In genomic region chr5:98713856-98714255, GRCh38 we compare ENCODE assay signal across 26 cellular contexts. TPM values are rescaled to one million over a fixed set of nuclear protein-coding genes. Genes with fewer than 3 reads are reported as not detected.
A peak's percentile ranks its signal among the peaks of the same experiment; 100 is the strongest.
DNase-seq lines count a peak whose midpoint lies in the region; ATAC-seq, FAIRE-seq and TF ChIP-seq lines count a peak whose summit lies in the region.
"Had no signal": no experiment of that assay in that cellular context is flagged by ENCODE, and none has a peak within 500 bp of the region (broad histone marks: within the 10 kb centered on the region; RNA-seq: fewer than 3 reads in every experiment).

No MANE protein-coding gene starts in this region.

- FAIRE-seq in A549 (lab: Jason Lieb, UNC) (no peak), H1 (lab: Jason Lieb, UNC) (no peak), pancreas (lab: Jason Lieb, UNC) (peak; percentile 5)
- FAIRE-seq: A204.1, GM12892, GM18507 had no signal

- no peak overlapping the region for H2AK5ac ChIP-seq in IMR-90 (ENCODE audit: low read depth, low read length)
- no peak overlapping the region for H2AK5ac ChIP-seq in H1 (ENCODE audit: low read depth, low read length)

- no peak overlapping the region for H3K4ac ChIP-seq in IMR-90 (ENCODE audit: low read depth, low read length)
- H3K4ac ChIP-seq in H1 (replicated peaks; ENCODE audit: insufficient read length, low read depth, low read length) = no peak overlapping the region

- no peak for TF ChIP-seq CTCF in A549 (IDR thresholded peaks at IDR 0.05)
- no peak for TF ChIP-seq CTCF in IMR-90 (conservative IDR thresholded peaks at IDR 0.05; ENCODE audit: low read depth, low read length)
- TF ChIP-seq CTCF in H1 (IDR thresholded peaks at IDR 0.05; ENCODE audit: control extremely low read depth in 1 of 3, insufficient read depth in 1 of 3, low read depth in 1 of 3, low read length in 3 of 3) = no peak
- TF ChIP-seq CTCF in pancreas (IDR thresholded peaks at IDR 0.05) = no peak

- H3K56ac ChIP-seq in IMR-90 (ENCODE audit: extremely low read depth, insufficient read depth, low read length) (no peak overlapping the region), H1 (replicated peaks; ENCODE audit: insufficient read length, low read depth, low read length) (no peak overlapping the region)

- H2BK12ac ChIP-seq in H1 (ENCODE audit: low read depth, low read length) = no peak overlapping the region

- dilution Hi-C loops in IMR-90 (cut with HindIII; ENCODE audit: low sequenced_read_pairs, unreplicated experiment) = no loop called here

- H3K27me3 ChIP-seq in IMR-90 (ENCODE audit: control insufficient read depth, insufficient read depth, low read length) = no peaks in the 10 kb centered on the region
- no peaks in the 10 kb centered on the region for H3K27me3 ChIP-seq in H1 (replicated peaks in 1 of 4; ENCODE audit: control insufficient read depth in 3 of 4, extremely low read depth in 1 of 4, insufficient read depth in 3 of 4, low read length in 3 of 4)
- H3K27me3 ChIP-seq in pancreas = no peaks in the 10 kb centered on the region
- no peaks in the 10 kb centered on the region for H3K27me3 ChIP-seq in right cardiac atrium (ENCODE audit: control insufficient read depth, insufficient read depth)
- H3K27me3 ChIP-seq: BLaER1 treated with 17β-estradiol and CSF1 and Interleukin-3, amounts not matched to agents 10 nM and 100 nM had no signal

- H3K4me3 ChIP-seq in A549 = no peak overlapping the region
- no peak overlapping the region for H3K4me3 ChIP-seq in IMR-90 (ENCODE audit: insufficient read depth, low read depth, low read length)
- H3K4me3 ChIP-seq in H1 (ENCODE audit: extremely low read depth in 1 of 4, insufficient read depth in 2 of 4, low read depth in 3 of 4, low read length in 4 of 4) = no peak overlapping the region
- H3K4me3 ChIP-seq in pancreas = no peak overlapping the region
- no peak overlapping the region for H3K4me3 ChIP-seq in right cardiac atrium (ENCODE audit: low read length)
- H3K4me3 ChIP-seq: BLaER1 treated with 17β-estradiol and CSF1 and Interleukin-3, amounts not matched to agents 10 nM and 100 nM; GM12878 had no signal

- H3K9me1 ChIP-seq in IMR-90 (ENCODE audit: insufficient read depth, low read length) = no peaks in the 10 kb centered on the region

- H3K36me3 ChIP-seq in IMR-90 (ENCODE audit: control insufficient read depth, insufficient read depth, low read length) (no peaks in the 10 kb centered on the region), H1 (ENCODE audit: control insufficient read depth in 2 of 4, insufficient read depth in 4 of 4, low read length in 3 of 4) (no peaks in the 10 kb centered on the region), pancreas (no peaks in the 10 kb centered on the region)
- H3K36me3 ChIP-seq: BLaER1 treated with 17β-estradiol and CSF1 and Interleukin-3, amounts not matched to agents 10 nM and 100 nM had no signal

- no peak overlapping the region for H2AK9ac ChIP-seq in IMR-90 (replicated peaks; ENCODE audit: low read depth, low read length, poor library complexity)

- H2BK20ac ChIP-seq in IMR-90 (ENCODE audit: low read depth, low read length) = no peak overlapping the region
- H2BK20ac ChIP-seq in H1 (ENCODE audit: low read length) = no peak overlapping the region

- H2BK120ac ChIP-seq in IMR-90 (ENCODE audit: low read depth, low read length) (no peak overlapping the region), H1 (replicated peaks; ENCODE audit: low read depth, low read length) (no peak overlapping the region)

- H3K18ac ChIP-seq in IMR-90 (ENCODE audit: low read depth, low read length) (no peak overlapping the region), H1 (ENCODE audit: extremely low read depth, low read length) (no peak overlapping the region)

- TF ChIP-seq RAD21 in A549 (conservative IDR thresholded peaks at IDR 0.05 in 1 of 2, IDR thresholded peaks at IDR 0.05 in 1 of 2) = no peak
- no peak for TF ChIP-seq RAD21 in IMR-90 (IDR thresholded peaks at IDR 0.05; ENCODE audit: low read length)
- no peak for TF ChIP-seq RAD21 in H1 (IDR thresholded peaks at IDR 0.05 in 1 of 2, conservative IDR thresholded peaks at IDR 0.05 in 1 of 2; ENCODE audit: low read depth in 2 of 2, low read length in 2 of 2)

- no TSS peak for BruUV-seq in IMR-90 (replicated peaks; lab: Mats Ljungman, UMichigan)

- no peaks in the 10 kb centered on the region for H3K79me1 ChIP-seq in IMR-90 (ENCODE audit: low read depth in 1 of 2, low read length in 2 of 2)
- no peaks in the 10 kb centered on the region for H3K79me1 ChIP-seq in H1 (ENCODE audit: low read depth, low read length)

- CTCF ChIA-PET in A549 (lab: Yijun Ruan, JAX) = no interaction called here
- CTCF ChIA-PET in IMR-90 (lab: Yijun Ruan, JAX) = no interaction called here
- CTCF ChIA-PET in H1 (lab: Charles Lee; ENCODE audit: partially characterized antibody) = interaction anchor here (0.7 kb wide), 1 partner anchor 20 kb away, joined by 3 read pairs; no protein-coding TSS in a partner anchor

- H2AFZ ChIP-seq in IMR-90 (replicated peaks; ENCODE audit: low read length, poor library complexity) = no peak overlapping the region
- no peak overlapping the region for H2AFZ ChIP-seq in H1 (ENCODE audit: low read length)

- H4K91ac ChIP-seq in IMR-90 (ENCODE audit: insufficient read depth, low read depth, low read length) = no peak overlapping the region
- H4K91ac ChIP-seq in H1 (replicated peaks; ENCODE audit: insufficient read length, low read length) = no peak overlapping the region

- intact Hi-C loops in IMR-90 (cut with micrococcal nuclease) = no loop called here
- intact Hi-C loops in pancreas (cut with DNase I) = no loop called here
- intact Hi-C loops in right cardiac atrium (cut with DNase I) = no loop called here

- POLR2A ChIA-PET in A549 (lab: Yijun Ruan, JAX) (no interaction called here), IMR-90 (lab: Charles Lee; ENCODE audit: unreplicated experiment) (no interaction called here), H1 (lab: Charles Lee; ENCODE audit: partially characterized antibody) (interaction anchor here (0.7 kb wide), 1 partner anchor 37 kb away, joined by 3 read pairs; no protein-coding TSS in a partner anchor)

- H3K14ac ChIP-seq in IMR-90 (replicated peaks; ENCODE audit: low read depth, low read length) (no peak overlapping the region), H1 (ENCODE audit: insufficient read length) (no peak overlapping the region)

- no peak overlapping the region for H3K23ac ChIP-seq in IMR-90 (ENCODE audit: low read depth, low read length)
- H3K23ac ChIP-seq in H1 (ENCODE audit: insufficient read length) = no peak overlapping the region

- no peak overlapping the region for H4K8ac ChIP-seq in IMR-90 (ENCODE audit: low read depth in 2 of 2, low read length in 2 of 2)
- no peak overlapping the region for H4K8ac ChIP-seq in H1 (ENCODE audit: extremely low read depth, insufficient read depth, low read length)

- TF ChIP-seq POLR2A in A549 (IDR thresholded peaks at IDR 0.05; ENCODE audit: low read length) (no peak), IMR-90 (IDR thresholded peaks at IDR 0.05; ENCODE audit: low read depth, low read length) (no peak), H1 (IDR thresholded peaks at IDR 0.05; ENCODE audit: control extremely low read depth in 1 of 2, low read depth in 2 of 2, low read length in 2 of 2) (no peak)

- H3K23me2 ChIP-seq in H1 (ENCODE audit: low read depth, low read length) = no peaks in the 10 kb centered on the region

- H3K9ac ChIP-seq in IMR-90 (ENCODE audit: low read depth, low read length) = no peak overlapping the region
- no peak overlapping the region for H3K9ac ChIP-seq in H1 (replicated peaks in 1 of 4; ENCODE audit: extremely low read depth in 1 of 4, low read depth in 3 of 4, low read length in 3 of 4)
- H3K9ac ChIP-seq: BLaER1 treated with 17β-estradiol and CSF1 and Interleukin-3, amounts not matched to agents 10 nM and 100 nM had no signal

- no peaks in the 10 kb centered on the region for H3K79me2 ChIP-seq in H1 (ENCODE audit: control insufficient read depth in 1 of 2, insufficient read depth in 2 of 2, low read length in 2 of 2)

- in situ Hi-C loops in IMR-90 (cut with MboI; ENCODE audit: low sequenced_read_pairs) = no loop called here

- H4K5ac ChIP-seq in IMR-90 (ENCODE audit: low read depth, low read length) (no peak overlapping the region), H1 (ENCODE audit: insufficient read length, low read depth, low read length) (no peak overlapping the region)

- no peaks in the 10 kb centered on the region for H3K4me1 ChIP-seq in A549
- H3K4me1 ChIP-seq in IMR-90 (ENCODE audit: control insufficient read depth, insufficient read depth, low read length) = no peaks in the 10 kb centered on the region
- no peaks in the 10 kb centered on the region for H3K4me1 ChIP-seq in H1 (replicated peaks in 1 of 4; ENCODE audit: control insufficient read depth in 3 of 4, insufficient read depth in 4 of 4, low read length in 3 of 4)
- H3K4me1 ChIP-seq in pancreas = no peaks in the 10 kb centered on the region
- H3K4me1 ChIP-seq in right cardiac atrium (ENCODE audit: control insufficient read depth, insufficient read depth, low read length) = no peaks in the 10 kb centered on the region
- H3K4me1 ChIP-seq: BLaER1 treated with 17β-estradiol and CSF1 and Interleukin-3, amounts not matched to agents 10 nM and 100 nM had no signal

- H3K4me2 ChIP-seq in A549 (no peak overlapping the region), IMR-90 (ENCODE audit: low read depth, low read length) (no peak overlapping the region), H1 (ENCODE audit: insufficient read depth in 1 of 2, low read depth in 2 of 2, low read length in 2 of 2) (no peak overlapping the region)
- H3K4me2 ChIP-seq: BLaER1 treated with 17β-estradiol and CSF1 and Interleukin-3, amounts not matched to agents 10 nM and 100 nM had no signal

- no peak overlapping the region for H2BK5ac ChIP-seq in IMR-90 (ENCODE audit: low read depth, low read length, poor library complexity, severe bottlenecking)
- no peak overlapping the region for H2BK5ac ChIP-seq in H1 (ENCODE audit: low read depth, low read length)

- H3K27ac ChIP-seq in A549 (no peak overlapping the region), IMR-90 (ENCODE audit: insufficient read depth, low read length) (no peak overlapping the region), H1 (ENCODE audit: low read depth, low read length) (no peak overlapping the region), pancreas (no peak overlapping the region), right cardiac atrium (ENCODE audit: low read length) (no peak overlapping the region)
- H3K27ac ChIP-seq: BLaER1 treated with 17β-estradiol and CSF1 and Interleukin-3, amounts not matched to agents 10 nM and 100 nM; C4-2B had no signal

- ATAC-seq in A549 (no peak), IMR-90 (ENCODE audit: low read depth) (no peak), pancreas (no peak), right cardiac atrium (no peak)
- ATAC-seq: GM12878 had no signal

- no peak overlapping the region for H2BK15ac ChIP-seq in IMR-90 (ENCODE audit: low read depth, low read length)
- H2BK15ac ChIP-seq in H1 (ENCODE audit: low read length) = no peak overlapping the region

- H4K20me1 ChIP-seq in IMR-90 (ENCODE audit: insufficient read depth, low read length) (no peaks in the 10 kb centered on the region), H1 (replicated peaks in 1 of 2; ENCODE audit: control insufficient read depth in 1 of 2, insufficient read depth in 2 of 2, low read length in 2 of 2) (no peaks in the 10 kb centered on the region)
- H4K20me1 ChIP-seq: BLaER1 treated with 17β-estradiol and CSF1 and Interleukin-3, amounts not matched to agents 10 nM and 100 nM had no signal

- TF ChIP-seq EP300 in A549 (IDR thresholded peaks at IDR 0.05) = no peak
- TF ChIP-seq EP300 in H1 (IDR thresholded peaks at IDR 0.05; ENCODE audit: borderline replicate concordance in 1 of 2, low read depth in 2 of 2, low read length in 2 of 2) = no peak

- H3K9me3 ChIP-seq in A549 = no peaks in the 10 kb centered on the region
- H3K9me3 ChIP-seq in IMR-90 (ENCODE audit: control insufficient read depth, insufficient read depth, low read length) = no peaks in the 10 kb centered on the region
- no peaks in the 10 kb centered on the region for H3K9me3 ChIP-seq in H1 (ENCODE audit: insufficient read depth in 2 of 2, low read depth in 1 of 2, low read length in 1 of 2)
- H3K9me3 ChIP-seq in pancreas = no peaks in the 10 kb centered on the region
- no peaks in the 10 kb centered on the region for H3K9me3 ChIP-seq in right cardiac atrium (ENCODE audit: control insufficient read depth, low read length)

- DNase-seq in A549 (ENCODE audit: low read depth in 1 of 2, low spot score in 1 of 2) = no peak
- DNase-seq in IMR-90 = no peak
- DNase-seq in H1 (ENCODE audit: low read depth in 1 of 2, low spot score in 2 of 2) = no peak
- DNase-seq in pancreas = no peak
- no peak for DNase-seq in middle frontal gyrus (ENCODE audit: extremely low spot score, low spot score)
- DNase-seq in CD1c-positive myeloid dendritic cell (ENCODE audit: extremely low spot score) = no peak
- DNase-seq in right cardiac atrium = no peak
- DNase-seq: 8988T; AML-193; CD4-positive, alpha-beta memory T cell; CD4-positive, CD25-positive, alpha-beta regulatory T cell; CD8-positive, alpha-beta memory T cell; COR-L47; DMS 273 treated with DMSO at 0.1 percent for 48 hours; DMS153; DMS53; DMS79; DND-41; EL; GDM1 had no signal

RNA-seq across cellular contexts. Expression of gene RGMB, which starts 59.6 kb away (rescaled TPM):
- polyA plus RNA-seq in A549 (2011; rRNA removed) = 5.3 and 7.5 TPM in 2 replicates
- 8.5 and 10.8 TPM in 2 replicates for polyA plus RNA-seq in A549 (2012; cell fraction: cytosol; rRNA removed)
- 11.4 and 13.6 TPM in 2 replicates for polyA plus RNA-seq in A549 (2012; cell fraction: nucleus; rRNA removed)
- 5.6 to 6.1 TPM (median 6.1 TPM) in 3 replicates for polyA plus RNA-seq in A549 (2017; fragmentation: RNase III; extraction: RNeasy Plus Mini Kit Qiagen cat#74134 plus additional on column Dnase treatment)
- polyA minus RNA-seq in A549 (2011; rRNA and poly(A)+ RNA removed) = 13.0 and 14.7 TPM in 2 replicates
- 74.4 and 83.0 TPM in 2 replicates for total RNA-seq in IMR-90 (2012; rRNA removed)
- polyA plus RNA-seq in IMR-90 (2012; rRNA removed) = 128 and 129 TPM in 2 replicates
- polyA plus RNA-seq in IMR-90 (2012; cell fraction: cytosol; rRNA removed) = 104 and 165 TPM in 2 replicates
- 301 and 527 TPM in 2 replicates for polyA plus RNA-seq in IMR-90 (2012; cell fraction: nucleus; rRNA removed; ENCODE audit: low replicate concordance)
- total RNA-seq in H1 (2021; fragmentation: NEBNext Ultra II Directional; extraction: Animal tissue kit (Norgen Biotek cat#: 25700)) = 27.0 and 27.9 TPM in 2 replicates
- polyA plus RNA-seq in H1 (2011; rRNA removed) = 11.7 and 24.4 TPM in 2 replicates
- 17.4 TPM for polyA plus RNA-seq in H1 (2011; cell fraction: cytosol; rRNA removed)
- 35.8 TPM for polyA plus RNA-seq in H1 (2011; cell fraction: nucleus; rRNA removed)
- polyA plus RNA-seq in H1 (2012, experiment 1 of 2) = 7.3 to 10.4 TPM (median 9.0 TPM) in 4 replicates
- 4.7 TPM for polyA plus RNA-seq in H1 (2012, experiment 2 of 2)
- polyA plus RNA-seq in H1 (2013, experiment 1 of 2) = 18.4 TPM
- polyA plus RNA-seq in H1 (2013, experiment 2 of 2) = 19.6 TPM
- polyA minus RNA-seq in H1 (2011; rRNA and poly(A)+ RNA removed) = 25.7 and 42.7 TPM in 2 replicates
- polyA minus RNA-seq in H1 (2011; cell fraction: cytosol; rRNA and poly(A)+ RNA removed) = 21.7 TPM
- polyA minus RNA-seq in H1 (2011; cell fraction: nucleus; rRNA and poly(A)+ RNA removed) = 68.1 TPM
- 10 to 100 TPM in 2 of 6 donors, 1 to 10 TPM in 4; 6.5 to 15.3 (median 9.1) TPM for total RNA-seq in pancreas
- polyA plus RNA-seq in pancreas = 1 to 10 TPM; 2.7 to 5.2 TPM
- 10 to 100 TPM; 15.6 to 17.7 (median 16.7) TPM for total RNA-seq in right cardiac atrium
- 6.5 TPM for polyA plus RNA-seq in right cardiac atrium

Comparison
In these comparisons a context has a peak if more than half of its experiments do, and no peak if none do; other contexts are left out.
1. Of the 18 proteins assayed by ChIP-seq in both H1 and A549: peak only in H1: none; only in A549: none; in both: MAFK; in neither: 17.